Comparison of ENCODE assay signal across 1 cellular context in genomic region chr17:75033346-75034235, GRCh38.
TF ChIP-seq lines count a peak whose summit lies in the region.

No MANE protein-coding gene starts in this region.

TF ChIP-seq in GM12878, 131 proteins besides CTCF, POLR2A, EP300 and RAD21 (continued from another document):
- TF ChIP-seq CEBPZ (IDR thresholded peaks at IDR 0.05; ENCODE audit: low read depth, low read length) (no peak), MAX (IDR thresholded peaks at IDR 0.05; ENCODE audit: low read depth, low read length) (peak; percentile 89; the same call in 1 of the 2 replicates), YBX1 (IDR thresholded peaks at IDR 0.05) (no peak), REST (IDR thresholded peaks at IDR 0.05; ENCODE audit: low read depth, low read length) (no peak), PML (IDR thresholded peaks at IDR 0.05; ENCODE audit: low read length) (no peak), IKZF2 (IDR thresholded peaks at IDR 0.05) (peak; percentile 71 to 81; a peak in 3 of 4 replicates), NRF1 (conservative IDR thresholded peaks at IDR 0.05; ENCODE audit: low read depth, low read length) (no peak), IKZF1 (conservative IDR thresholded peaks at IDR 0.05) (peak; percentile 85), NR2C1 (IDR thresholded peaks at IDR 0.05) (no peak), MEF2B (IDR thresholded peaks at IDR 0.05; ENCODE audit: partially characterized antibody, poor library complexity, severe bottlenecking) (peak; percentile 11), ASH2L (IDR thresholded peaks at IDR 0.05; ENCODE audit: borderline replicate concordance, low read depth) (no peak), KDM1A (IDR thresholded peaks at IDR 0.05; ENCODE audit: borderline replicate concordance) (no peak), HDAC6 (IDR thresholded peaks at IDR 0.05; ENCODE audit: unreplicated experiment) (no peak)
